24 cellular contexts compared by ENCODE assay signal in genomic region chr9:26163931-26164330, GRCh38.
A peak's percentile ranks its signal among the peaks of the same experiment; 100 is the strongest.
DNase-seq lines count a peak whose midpoint lies in the region; TF ChIP-seq lines count a peak whose summit lies in the region.
"Had no signal": no experiment of that assay in that cellular context is flagged by ENCODE, and none has a peak within 500 bp of the region (broad histone marks: within the 10 kb centered on the region; RNA-seq: fewer than 3 reads in every experiment).

No MANE protein-coding gene starts in this region.

- H3K4me2 ChIP-seq in GM23248 (ENCODE audit: unreplicated experiment), result peak overlapping the region; percentile 5
- H3K4me2 ChIP-seq: GM23338, smooth muscle cell had no signal

- no peak for TF ChIP-seq CTCF in fibroblast of villous mesenchyme (IDR thresholded peaks at IDR 0.05; ENCODE audit: insufficient read depth, low read depth, low read length)

- no peak overlapping the region for H3K27ac ChIP-seq in GM23248
- H3K27ac ChIP-seq: Peyer's patch, SJSA1 had no signal

- no peak overlapping the region for H3K9ac ChIP-seq in GM23248

- H3F3A ChIP-seq in GM23248 (ENCODE audit: insufficient read depth), result peaks cover 5% of the 10 kb centered on the region; the same call in 1 of the 2 replicates

- no peaks in the 10 kb centered on the region for H4K20me1 ChIP-seq in GM23248 (ENCODE audit: insufficient read depth)

- H2AFZ ChIP-seq in GM23248, result no peak overlapping the region
- H2AFZ ChIP-seq: GM23338 had no signal

- in situ Hi-C loops in GM23248 (cut with MboI), result no loop called here

- H3K4me3 ChIP-seq in GM23248 (no peak overlapping the region), fibroblast of villous mesenchyme (ENCODE audit: low read depth, low read length) (no peak overlapping the region)
- H3K4me3 ChIP-seq: GM23338, Peyer's patch, SJSA1, smooth muscle cell had no signal

- no peaks in the 10 kb centered on the region for H3K9me2 ChIP-seq in GM23248 (ENCODE audit: insufficient read depth)

- H3K27me3 ChIP-seq in GM23248 (replicated peaks; ENCODE audit: insufficient read depth), result no peaks in the 10 kb centered on the region
- H3K27me3 ChIP-seq: Peyer's patch, SJSA1 had no signal

- H3K36me3 ChIP-seq in GM23248 (ENCODE audit: low read depth), result no peaks in the 10 kb centered on the region
- H3K36me3 ChIP-seq: Peyer's patch, SJSA1 had no signal

- peak; percentile 53 for DNase-seq in GM23248
- peak; percentile 64 for DNase-seq in RPMI7951 (ENCODE audit: low read depth)
- DNase-seq in fibroblast of villous mesenchyme (ENCODE audit: low read depth), result peak; percentile 34
- peak; percentile 45 for DNase-seq in stromal cell of bone marrow (ENCODE audit: low read depth)
- no peak for DNase-seq in NCI-H187 (lab: John Stamatoyannopoulos, UW)
- DNase-seq in NCI-H1417 treated with DMSO at 0.1 percent for 48 hours (lab: John Stamatoyannopoulos, UW), result no peak
- DNase-seq in activated CD4-positive, alpha-beta T cell treated with anti-CD3 and anti-CD28 coated beads, Interleukin-2, amount 50 U/mL, for 48 hours, result no peak
- DNase-seq: activated CD4-positive, alpha-beta memory T cell treated with anti-CD3 and anti-CD28 coated beads for 36 hours; activated CD8-positive, alpha-beta memory T cell treated with anti-CD3 and anti-CD28 coated beads, Interleukin-2, amount 50 U/mL, for 4 hours; activated naive CD4-positive, alpha-beta T cell treated with anti-CD3 and anti-CD28 coated beads, Interleukin-2, amount 10 ng/mL, durations not matched to agents 7 days and 5 days; CD4-positive, CD25-positive, alpha-beta regulatory T cell; cortex of kidney; midbrain; naive thymus-derived CD4-positive, alpha-beta T cell; NCI-H1048; NCI-H1930; NCI-H526 treated with DMSO at 0.1 percent for 48 hours; nucleus accumbens; Peyer's patch; stimulated activated CD4-positive, alpha-beta T cell treated with anti-CD3 and anti-CD28 coated beads, Interleukin-1b, Interleukin-23, amount 100 ng/mL, for 48 hours; trophoblast cell had no signal

- H3K4me1 ChIP-seq in GM23248 (ENCODE audit: insufficient read depth), result peaks cover 11% of the 10 kb centered on the region; the same call in 1 of the 2 replicates
- H3K4me1 ChIP-seq: Peyer's patch, SJSA1 had no signal

- H3K9me3 ChIP-seq in GM23248 (ENCODE audit: low read depth), result no peaks in the 10 kb centered on the region
- H3K9me3 ChIP-seq: Peyer's patch, SJSA1 had no signal

- H3K79me2 ChIP-seq in GM23248 (ENCODE audit: insufficient read depth), result no peaks in the 10 kb centered on the region

Comparison
In these comparisons a context has a peak if more than half of its experiments do, and no peak if none do; other contexts are left out.
1. DNase-seq: peak in GM23248 (single experiment), RPMI7951 (single experiment), fibroblast of villous mesenchyme (single experiment) and stromal cell of bone marrow (single experiment); none in NCI-H187 (0 of 2), NCI-H1417 treated with DMSO at 0.1 percent for 48 hours (single experiment) and activated CD4-positive, alpha-beta T cell treated with anti-CD3 and anti-CD28 coated beads, Interleukin-2, amount 50 U/mL, for 48 hours (0 of 2).